8 cellular contexts compared by ENCODE assay signal in the genomic region with DNA sequence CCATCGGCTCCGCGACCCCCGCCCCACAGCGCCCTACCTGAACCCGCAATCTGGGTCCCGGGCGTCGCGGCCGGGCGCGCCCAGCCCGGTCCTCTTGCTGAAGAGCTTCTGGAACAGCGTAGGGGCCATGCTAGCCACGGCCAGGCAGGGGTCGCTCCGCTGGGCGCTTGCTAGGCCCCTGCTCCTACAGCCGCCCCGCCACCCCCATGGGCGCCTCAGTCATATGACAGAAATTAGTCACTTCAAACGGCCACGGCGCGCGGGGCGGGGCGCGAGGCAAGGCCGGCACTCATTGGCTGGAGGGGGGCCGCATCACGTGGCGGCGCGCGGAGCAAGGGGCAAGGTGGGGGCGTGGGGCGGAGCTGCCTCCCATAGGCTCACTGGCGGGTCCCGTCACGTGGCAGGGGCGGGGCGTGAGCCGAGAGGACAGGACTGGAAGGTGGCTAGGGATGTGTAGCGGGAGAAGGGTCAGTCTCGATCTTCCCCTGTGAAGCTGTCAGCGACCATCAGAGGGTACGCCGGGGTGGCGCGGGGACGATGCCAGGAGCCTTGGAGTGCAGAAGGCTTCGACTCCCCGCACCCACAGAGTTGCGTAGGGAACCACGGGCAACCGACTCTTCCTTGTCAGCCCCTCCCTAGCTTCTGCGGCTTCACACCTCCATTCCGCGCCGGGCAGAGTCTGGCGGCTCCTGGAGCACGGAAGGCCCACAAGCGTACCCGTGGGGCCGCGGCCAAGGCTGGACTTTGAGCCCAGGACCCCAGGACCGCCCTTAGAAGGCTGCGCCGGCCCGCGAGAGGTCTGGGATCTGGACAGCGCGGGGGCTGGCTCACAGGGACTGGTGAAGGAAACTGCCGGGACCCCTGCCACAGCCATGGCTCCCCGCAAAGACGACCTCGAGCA. TPM values are rescaled to one million over a fixed set of nuclear protein-coding genes. Genes with fewer than 3 reads are reported as not detected.
DNase-seq lines count a peak whose midpoint lies in the region; ATAC-seq and TF ChIP-seq lines count a peak whose summit lies in the region.

Gene FNIP1 (minus strand): TSS at position 225 of the 901 bp plus-strand sequence. CDS start 96 bp downstream, at position 129.

- H3K18ac ChIP-seq in trophoblast cell (ENCODE audit: low read length) = peak within 1 kb of the TSS; percentile 92

- peak within 1 kb of the TSS; percentile 68 for H4K91ac ChIP-seq in trophoblast cell (ENCODE audit: low read depth, low read length)

- peak within 1 kb of the TSS; percentile 57 for H4K12ac ChIP-seq in trophoblast cell (ENCODE audit: low read depth, low read length)

- H3K27me3 ChIP-seq in cardiac muscle cell = no peaks in the 10 kb centered on the region
- H3K27me3 ChIP-seq in trophoblast cell (ENCODE audit: insufficient read depth, low read length) = no peaks in the 10 kb centered on the region
- no peaks in the 10 kb centered on the region for H3K27me3 ChIP-seq in transverse colon

- peak; percentile 98 for DNase-seq in GM12865 (ENCODE audit: low read depth)
- peak; percentile 33 for DNase-seq in NCI-H1417 treated with DMSO at 0.1 percent for 48 hours (lab: John Stamatoyannopoulos, UW)
- DNase-seq in SW480 (ENCODE audit: low spot score) = peak; percentile 98
- DNase-seq in activated naive CD8-positive, alpha-beta T cell treated with anti-CD3 and anti-CD28 coated beads, Interleukin-2, amount 50 U/mL, for 24 hours = peak; percentile 99
- DNase-seq in cardiac muscle cell (ENCODE audit: low read depth in 1 of 2, low spot score in 1 of 2) = peak; percentile 98 to 99
- DNase-seq in trophoblast cell = peak; percentile 98 to 99
- DNase-seq in transverse colon = peak; percentile 100

- peak within 1 kb of the TSS; percentile 98 for H3K27ac ChIP-seq in cardiac muscle cell
- H3K27ac ChIP-seq in trophoblast cell (ENCODE audit: low read depth, low read length) = peak within 1 kb of the TSS; percentile 69
- peak within 1 kb of the TSS; percentile 98 to 99 (median 98) for H3K27ac ChIP-seq in transverse colon

- H3K9me3 Mint-ChIP-seq in activated naive CD8-positive, alpha-beta T cell treated with anti-CD3 and anti-CD28 coated beads, Interleukin-2, amount 50 U/mL, for 24 hours = no peaks in the 10 kb centered on the region

- intact Hi-C loops in transverse colon (cut with DNase I; ENCODE audit: low total_unique reads) = no loop called here

- peak within 1 kb of the TSS; percentile 96 for H3K4me3 Mint-ChIP-seq in activated naive CD8-positive, alpha-beta T cell treated with anti-CD3 and anti-CD28 coated beads, Interleukin-2, amount 50 U/mL, for 24 hours

- peak; percentile 54 for TF ChIP-seq EP300 in transverse colon (IDR thresholded peaks at IDR 0.05; ENCODE audit: low read depth)

- H3K79me2 ChIP-seq in trophoblast cell (ENCODE audit: control insufficient read depth, insufficient read depth, low read length, poor library complexity) = peaks cover 12% of the 10 kb centered on the region

- H3K14ac ChIP-seq in trophoblast cell (ENCODE audit: low read length) = peak within 1 kb of the TSS; percentile 87

- no peaks in the 10 kb centered on the region for H3K27me3 Mint-ChIP-seq in activated naive CD8-positive, alpha-beta T cell treated with anti-CD3 and anti-CD28 coated beads, Interleukin-2, amount 50 U/mL, for 24 hours

- TF ChIP-seq CTCF in GM12865 (IDR thresholded peaks at IDR 0.05; ENCODE audit: insufficient read depth, low read depth, low read length, missing control alignments) (no peak), cardiac muscle cell (IDR thresholded peaks at IDR 0.05; ENCODE audit: low read depth, low read length) (peak; percentile 2), transverse colon (IDR thresholded peaks at IDR 0.05) (peak in 1 of 5 experiments; percentile 27)

- ATAC-seq in HG02763 (IDR thresholded peaks at IDR 0.05; ENCODE audit: unreplicated experiment) = peak; percentile 94
- ATAC-seq in activated naive CD8-positive, alpha-beta T cell treated with anti-CD3 and anti-CD28 coated beads, Interleukin-2, amount 50 U/mL, for 24 hours = peak; percentile 97

- peak within 1 kb of the TSS; percentile 92 for H3K9ac ChIP-seq in trophoblast cell (ENCODE audit: low read length)

- in situ Hi-C loops in transverse colon (cut with MboI; ENCODE audit: low pct_ligation_motif_present in 1 of 4, low pct_unique_long_range_greater_than_20kb in 1 of 4, low sequenced_read_pairs in 3 of 4) = loop anchor here in 2 of 4 donors (10.0 kb wide), 1 partner anchor 162 kb away; the partner anchor contains the start of gene RAPGEF6 (in 2 of the 2)

- H3K79me1 ChIP-seq in trophoblast cell (ENCODE audit: low read length) = peaks cover 11% of the 10 kb centered on the region

- H3K36me3 ChIP-seq in cardiac muscle cell (no peaks in the 10 kb centered on the region), trophoblast cell (ENCODE audit: control insufficient read depth in 1 of 2, insufficient read depth in 2 of 2, low read length in 2 of 2) (no peaks in the 10 kb centered on the region), transverse colon (no peaks in the 10 kb centered on the region)

- H3K4me3 ChIP-seq in GM12865 (ENCODE audit: low read depth, low read length) (peak within 1 kb of the TSS; percentile 75), cardiac muscle cell (peak within 1 kb of the TSS; percentile 65), trophoblast cell (ENCODE audit: low read depth, low read length) (peak within 1 kb of the TSS; percentile 95), transverse colon (peak within 1 kb of the TSS; percentile 83 to 96 (median 90))

- peak within 1 kb of the TSS; percentile 5 for H2AK5ac ChIP-seq in trophoblast cell (ENCODE audit: low read length)

- H2AFZ ChIP-seq in trophoblast cell (ENCODE audit: insufficient read depth, low read length, poor library complexity) = peak within 1 kb of the TSS; percentile 85

- H3K36me3 Mint-ChIP-seq in activated naive CD8-positive, alpha-beta T cell treated with anti-CD3 and anti-CD28 coated beads, Interleukin-2, amount 50 U/mL, for 24 hours (ENCODE audit: low read depth) = peaks cover 19% of the 10 kb centered on the region

- H4K8ac ChIP-seq in trophoblast cell (ENCODE audit: low read depth, low read length) = peak within 1 kb of the TSS; percentile 93

- H3K4ac ChIP-seq in trophoblast cell (ENCODE audit: low read depth, low read length) = peak within 1 kb of the TSS; percentile 90

- peak; percentile 96 for TF ChIP-seq POLR2A in transverse colon (IDR thresholded peaks at IDR 0.05)

- WGBS in trophoblast cell (ENCODE audit: extremely low coverage, insufficient coverage, insufficient read length) = no CpG with 5 or more reads among the region's 79 CpGs
- WGBS in transverse colon (ENCODE audit: low coverage in 1 of 2), 2 donors = 0 to 1% methylated on average over 10 to 54 of the region's 79 CpGs

- peak within 1 kb of the TSS; percentile 88 for H3K27ac Mint-ChIP-seq in activated naive CD8-positive, alpha-beta T cell treated with anti-CD3 and anti-CD28 coated beads, Interleukin-2, amount 50 U/mL, for 24 hours

- peak within 1 kb of the TSS; percentile 45 for H2BK12ac ChIP-seq in trophoblast cell (ENCODE audit: low read length)

- H2BK120ac ChIP-seq in trophoblast cell (ENCODE audit: insufficient read depth, low read length, poor library complexity) = peak within 1 kb of the TSS; percentile 15

- H3K9me3 ChIP-seq in cardiac muscle cell (ENCODE audit: low read depth) (no peaks in the 10 kb centered on the region), trophoblast cell (ENCODE audit: insufficient read depth, low read depth, low read length) (peaks cover 2% of the 10 kb centered on the region), transverse colon (no peaks in the 10 kb centered on the region)

- H3K4me1 ChIP-seq in cardiac muscle cell (ENCODE audit: low read depth) (no peaks in the 10 kb centered on the region), trophoblast cell (ENCODE audit: control insufficient read depth in 1 of 2, insufficient read depth in 2 of 2, low read length in 2 of 2) (no peaks in the 10 kb centered on the region), transverse colon (peaks cover 15 to 36% (median 19%) of the 10 kb centered on the region in 4 donors)

- peaks cover 37% of the 10 kb centered on the region for H3K4me1 Mint-ChIP-seq in activated naive CD8-positive, alpha-beta T cell treated with anti-CD3 and anti-CD28 coated beads, Interleukin-2, amount 50 U/mL, for 24 hours

- no peak within 1 kb of the TSS for H3K23ac ChIP-seq in trophoblast cell (ENCODE audit: low read length)

- peak within 1 kb of the TSS; percentile 90 for H3K4me2 ChIP-seq in trophoblast cell (ENCODE audit: low read length)

- peak within 1 kb of the TSS; percentile 90 for H2BK5ac ChIP-seq in trophoblast cell (ENCODE audit: low read depth, low read length, poor library complexity)

RNA-seq across cellular contexts. Expression of gene FNIP1, which starts in this region (rescaled TPM):
- 13.6 and 24.4 TPM in 2 replicates for total RNA-seq in cardiac muscle cell
- polyA plus RNA-seq in cardiac muscle cell = 10.1 and 16.3 TPM in 2 replicates
- 10.2 and 11.3 TPM in 2 replicates for polyA plus RNA-seq in trophoblast cell (2013)
- 10 to 100 TPM; 24.3 to 54.9 (median 40.8) TPM for total RNA-seq in transverse colon

Comparison
In these comparisons a context has a peak if more than half of its experiments do, and no peak if none do; other contexts are left out.
1. Peak in every context shown above with its lines: DNase-seq, ATAC-seq, H3K4me3 ChIP-seq and H3K27ac ChIP-seq.
2. DNase-seq: peak in every context shown above with its lines; median percentile 100 in transverse colon; 99 in activated naive CD8-positive, alpha-beta T cell treated with anti-CD3 and anti-CD28 coated beads, Interleukin-2, amount 50 U/mL, for 24 hours; 98 in cardiac muscle cell; 98 in trophoblast cell; 98 in GM12865; 98 in SW480; 33 in NCI-H1417 treated with DMSO at 0.1 percent for 48 hours.